Comparison of ENCODE assay signal across 8 cellular contexts in the genomic region with DNA sequence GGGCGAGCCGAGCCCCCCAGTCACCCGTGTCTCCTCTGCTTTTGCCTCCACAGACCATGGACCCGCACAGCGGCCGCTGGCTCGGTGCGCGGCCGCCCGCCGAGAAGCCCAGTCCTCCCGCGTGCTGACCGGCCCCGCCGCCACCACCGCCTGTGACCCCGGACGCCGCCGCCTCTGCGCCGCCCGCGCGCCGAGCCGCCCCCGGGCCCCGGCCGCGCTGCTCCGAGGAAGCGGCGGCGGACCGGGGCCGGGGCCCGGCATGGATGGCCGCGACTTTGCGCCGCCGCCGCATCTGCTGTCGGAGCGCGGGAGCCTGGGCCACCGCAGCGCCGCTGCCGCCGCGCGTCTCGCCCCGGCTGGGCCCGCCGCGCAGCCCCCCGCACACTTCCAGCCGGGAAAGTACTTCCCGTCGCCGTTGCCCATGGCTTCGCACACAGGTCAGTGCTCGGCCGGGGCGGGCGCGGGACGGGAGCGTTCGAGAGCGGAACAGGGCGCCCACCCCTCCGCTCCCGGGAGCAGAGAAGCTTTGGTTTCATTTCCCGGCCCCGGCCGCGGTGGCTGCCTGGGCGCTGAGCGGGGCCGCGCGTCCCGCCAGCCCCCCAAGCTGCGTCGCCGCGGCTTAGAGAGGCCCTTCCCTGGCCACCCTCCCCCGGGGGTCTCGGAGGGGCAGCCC. TPM values are rescaled to one million over a fixed set of nuclear protein-coding genes. Genes with fewer than 3 reads are reported as not detected.
DNase-seq lines count a peak whose midpoint lies in the region; ATAC-seq lines count a peak whose summit lies in the region.

No MANE protein-coding gene starts in this region.

- H3K27me3 Mint-ChIP-seq in CD4-positive, CD25-positive, alpha-beta regulatory T cell = peaks cover 72% of the 10 kb centered on the region
- peaks cover 9 to 48% of the 10 kb centered on the region in 2 donors for H3K27me3 Mint-ChIP-seq in natural killer cell treated with Interleukin-12 subunit alpha and Interleukin-12 subunit beta and Interleukin-15 and Interleukin-18, amount 100 ng/mL, for 72 hours

- H3K9me3 ChIP-seq in CD4-positive, CD25-positive, alpha-beta regulatory T cell (ENCODE audit: control insufficient read depth in 2 of 2, low read length in 2 of 2) = peaks cover 0 to 4% of the 10 kb centered on the region in 2 experiments
- no peaks in the 10 kb centered on the region for H3K9me3 ChIP-seq in effector memory CD4-positive, alpha-beta T cell (ENCODE audit: control insufficient read depth, low read length)

- H3K36me3 Mint-ChIP-seq in CD4-positive, CD25-positive, alpha-beta regulatory T cell = no peaks in the 10 kb centered on the region
- no peaks in the 10 kb centered on the region for H3K36me3 Mint-ChIP-seq in natural killer cell treated with Interleukin-12 subunit alpha and Interleukin-12 subunit beta and Interleukin-15 and Interleukin-18, amount 100 ng/mL, for 72 hours

- peaks cover 22% of the 10 kb centered on the region for H3K27me3 ChIP-seq in CD4-positive, CD25-positive, alpha-beta regulatory T cell (ENCODE audit: control insufficient read depth, insufficient read depth, low read length)
- peaks cover 76% of the 10 kb centered on the region for H3K27me3 ChIP-seq in effector memory CD4-positive, alpha-beta T cell (replicated peaks; ENCODE audit: control insufficient read depth, insufficient read depth, low read length, poor library complexity, severe bottlenecking)

- H3K4me3 Mint-ChIP-seq in CD4-positive, CD25-positive, alpha-beta regulatory T cell = peak overlapping the region in 3 of 4 donors; percentile 55 to 92 (median 91)
- peak overlapping the region; percentile 47 for H3K4me3 Mint-ChIP-seq in natural killer cell treated with Interleukin-12 subunit alpha and Interleukin-12 subunit beta and Interleukin-15 and Interleukin-18, amount 100 ng/mL, for 72 hours

- peaks cover 0 to 6% (median 0%) of the 10 kb centered on the region in 7 donors for H3K9me3 Mint-ChIP-seq in CD4-positive, CD25-positive, alpha-beta regulatory T cell
- H3K9me3 Mint-ChIP-seq in natural killer cell treated with Interleukin-12 subunit alpha and Interleukin-12 subunit beta and Interleukin-15 and Interleukin-18, amount 100 ng/mL, for 72 hours = no peaks in the 10 kb centered on the region

- no peaks in the 10 kb centered on the region for H3K36me3 ChIP-seq in CD4-positive, CD25-positive, alpha-beta regulatory T cell (ENCODE audit: control insufficient read depth, insufficient read depth, low read length)
- no peaks in the 10 kb centered on the region for H3K36me3 ChIP-seq in effector memory CD4-positive, alpha-beta T cell (ENCODE audit: control insufficient read depth, insufficient read depth, low read length)

- no peak overlapping the region for H3K27ac Mint-ChIP-seq in CD4-positive, CD25-positive, alpha-beta regulatory T cell
- H3K27ac Mint-ChIP-seq in natural killer cell treated with Interleukin-12 subunit alpha and Interleukin-12 subunit beta and Interleukin-15 and Interleukin-18, amount 100 ng/mL, for 72 hours = no peak overlapping the region

- H3K27ac ChIP-seq in CD4-positive, CD25-positive, alpha-beta regulatory T cell (ENCODE audit: insufficient read depth, low read length, poor library complexity, severe bottlenecking) = no peak overlapping the region
- H3K27ac ChIP-seq in effector memory CD4-positive, alpha-beta T cell (ENCODE audit: insufficient read depth, low read length, poor library complexity, severe bottlenecking) = no peak overlapping the region

- no peak for ATAC-seq in CD4-positive, CD25-positive, alpha-beta regulatory T cell (ENCODE audit: low read depth in 2 of 2)
- ATAC-seq in natural killer cell treated with Interleukin-12 subunit alpha and Interleukin-12 subunit beta and Interleukin-15 and Interleukin-18, amount 100 ng/mL, for 72 hours = no peak
- no peak for ATAC-seq in GM18868 (IDR thresholded peaks at IDR 0.05; ENCODE audit: unreplicated experiment)

- H3K4me1 Mint-ChIP-seq in CD4-positive, CD25-positive, alpha-beta regulatory T cell = peaks cover 5 to 32% (median 19%) of the 10 kb centered on the region in 4 donors
- H3K4me1 Mint-ChIP-seq in natural killer cell treated with Interleukin-12 subunit alpha and Interleukin-12 subunit beta and Interleukin-15 and Interleukin-18, amount 100 ng/mL, for 72 hours (ENCODE audit: low read depth in 2 of 2) = peaks cover 17 to 21% of the 10 kb centered on the region in 2 donors

- DNase-seq in CD4-positive, CD25-positive, alpha-beta regulatory T cell = no peak
- DNase-seq in LoVo (ENCODE audit: low spot score) (peak; percentile 15), SHP77 (lab: John Stamatoyannopoulos, UW) (no peak), NCI-H1436 (lab: John Stamatoyannopoulos, UW) (no peak), SKM-1 (lab: John Stamatoyannopoulos, UW; ENCODE audit: unreplicated experiment) (no peak)
- DNase-seq in effector memory CD4-positive, alpha-beta T cell = no peak
- DNase-seq in natural killer cell treated with Interleukin-12 subunit alpha and Interleukin-12 subunit beta and Interleukin-15 and Interleukin-18, amount 100 ng/mL, for 72 hours (ENCODE audit: low spot score) = no peak

- peaks cover 57% of the 10 kb centered on the region for H3K4me1 ChIP-seq in CD4-positive, CD25-positive, alpha-beta regulatory T cell (ENCODE audit: control insufficient read depth, insufficient read depth, low read length, poor library complexity, severe bottlenecking)
- H3K4me1 ChIP-seq in effector memory CD4-positive, alpha-beta T cell (ENCODE audit: control insufficient read depth, insufficient read depth, low read length, poor library complexity, severe bottlenecking) = peaks cover 52% of the 10 kb centered on the region

- no peak overlapping the region for H3K4me3 ChIP-seq in CD4-positive, CD25-positive, alpha-beta regulatory T cell (ENCODE audit: low read depth, low read length)
- peak overlapping the region; percentile 54 for H3K4me3 ChIP-seq in effector memory CD4-positive, alpha-beta T cell (ENCODE audit: insufficient read depth, low read depth, low read length, poor library complexity, severe bottlenecking)

RNA-seq across cellular contexts. Expression of gene BAHCC1, which starts 4.4 kb away (rescaled TPM):
- total RNA-seq in CD4-positive, CD25-positive, alpha-beta regulatory T cell = 0.54 TPM
- polyA plus RNA-seq in CD4-positive, CD25-positive, alpha-beta regulatory T cell = not detected
- total RNA-seq in natural killer cell treated with Interleukin-12 subunit alpha and Interleukin-12 subunit beta and Interleukin-15 and Interleukin-18, amount 100 ng/mL, for 72 hours = under 1 TPM; 0.52 to 0.84 TPM
